ENCODE assay signal across 19 cellular contexts in the genomic region with DNA sequence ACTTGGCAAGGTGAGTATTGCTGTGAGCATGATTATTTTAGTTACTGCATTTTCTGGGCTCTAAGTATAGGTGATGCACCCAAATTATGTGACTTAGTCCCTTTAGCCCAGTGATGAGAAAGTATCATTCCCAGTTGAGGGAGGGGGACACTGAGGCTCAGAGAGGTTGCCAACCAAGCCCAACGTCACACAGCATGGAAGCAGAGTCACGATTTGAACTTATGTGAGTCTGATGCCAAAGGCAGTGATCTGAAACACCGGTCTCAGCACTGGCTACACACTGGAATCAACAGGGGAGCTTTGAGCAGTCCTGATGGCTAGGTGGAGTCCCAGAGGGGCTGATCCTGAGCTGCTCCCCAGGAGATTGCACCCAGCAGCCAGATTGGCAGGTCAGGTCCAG.
"Had no signal": no experiment of that assay in that cellular context is flagged by ENCODE, and none has a peak within 500 bp of the region (broad histone marks: within the 10 kb centered on the region; RNA-seq: fewer than 3 reads in every experiment).

No MANE protein-coding gene starts in this region.

- H3K4me3 ChIP-seq: MG63 had no signal

- ATAC-seq: SK-N-SH treated with all-trans-retinoic acid at 6 μM for 48 hours had no signal

- H3K36me3 ChIP-seq: MG63 had no signal

- H3K9me3 ChIP-seq: MG63 had no signal

- H3K27ac ChIP-seq: HL-60 had no signal

- FAIRE-seq: RCC 7860 had no signal

- H3K27me3 ChIP-seq: MG63 had no signal

- DNase-seq: KBM-7, MG63, NCI-H1092, NCI-H1436, NCI-H187, NCI-H2029, NCI-H2081 treated with DMSO at 0.1 percent for 48 hours, NCI-H2171, NCI-H226, NCI-H446, NCI-H510A, NCI-H524 treated with DMSO at 0.1 percent for 48 hours, NCI-H69, NCI-H774, RPMI8226, SHP77 had no signal
